In the genomic region with DNA sequence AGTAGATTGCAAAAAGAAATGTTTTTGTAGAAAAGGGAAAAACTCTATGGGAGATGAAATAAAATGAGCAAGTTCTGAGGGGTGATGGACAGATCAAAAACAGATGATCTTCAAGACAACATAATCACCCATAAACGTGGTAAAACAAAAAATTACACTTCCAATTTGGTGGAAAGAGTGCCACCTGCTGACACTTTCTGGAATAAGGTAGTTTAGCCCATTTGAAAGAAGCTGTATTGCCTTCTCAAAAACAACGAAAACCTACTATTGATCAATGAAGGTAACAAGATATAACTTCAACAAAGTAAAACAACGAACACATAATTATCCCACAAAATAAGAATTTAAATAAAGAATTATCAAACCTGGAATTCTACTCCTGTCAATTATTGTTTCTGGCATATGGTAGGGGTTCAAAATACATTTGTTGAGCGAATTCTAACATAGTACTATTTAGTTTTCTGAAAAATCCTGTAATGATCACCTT, we compare ENCODE assay signal across 8 cellular contexts. TPM values are rescaled to one million over a fixed set of nuclear protein-coding genes. Genes with fewer than 3 reads are reported as not detected.
DNase-seq lines count a peak whose midpoint lies in the region; ATAC-seq and TF ChIP-seq lines count a peak whose summit lies in the region.

No MANE protein-coding gene starts in this region.

- no peaks in the 10 kb centered on the region for H3K36me3 ChIP-seq in kidney epithelial cell (ENCODE audit: control insufficient read depth, insufficient read depth, low read length)

- H3K27me3 Mint-ChIP-seq in IgD-negative memory B cell, result no peaks in the 10 kb centered on the region

- peak overlapping the region; percentile 0 to 63 (median 47) for H3K27ac Mint-ChIP-seq in IgD-negative memory B cell

- DNase-seq in NCI-H1417 (lab: John Stamatoyannopoulos, UW) (peak; percentile 35 to 81 (median 73)), NCI-H1417 treated with DMSO at 0.1 percent for 48 hours (lab: John Stamatoyannopoulos, UW) (no peak), SK-N-DZ (ENCODE audit: low spot score) (peak; percentile 48), amniotic stem cell (lab: John Stamatoyannopoulos, UW) (peak; percentile 49), kidney epithelial cell (ENCODE audit: low read depth) (peak; percentile 23)
- DNase-seq in stimulated activated CD4-positive, alpha-beta T cell treated with anti-CD3 and anti-CD28 coated beads, TNF-alpha, amount 100 ng/mL, for 24 hours (ENCODE audit: low read depth in 3 of 3), result peak; percentile 9 to 58 (median 29)

- peaks cover 5% of the 10 kb centered on the region for H3K36me3 Mint-ChIP-seq in IgD-negative memory B cell

- H3K4me3 Mint-ChIP-seq in IgD-negative memory B cell, result peak overlapping the region; percentile 45 to 96 (median 72)

- ATAC-seq in GM19023 (IDR thresholded peaks at IDR 0.05; ENCODE audit: unreplicated experiment), result no peak

- no peak overlapping the region for H3K4me3 ChIP-seq in kidney epithelial cell (ENCODE audit: low read depth, low read length)

- peaks cover 27 to 33% (median 32%) of the 10 kb centered on the region in 3 donors for H3K4me1 Mint-ChIP-seq in IgD-negative memory B cell

- TF ChIP-seq CTCF in kidney epithelial cell (IDR thresholded peaks at IDR 0.05; ENCODE audit: insufficient read depth, low read length, poor library complexity, severe bottlenecking), result peak; percentile 66

- H3K27me3 ChIP-seq in kidney epithelial cell (ENCODE audit: control insufficient read depth, insufficient read depth, low read length), result no peaks in the 10 kb centered on the region

- no peaks in the 10 kb centered on the region for H3K9me3 Mint-ChIP-seq in IgD-negative memory B cell

RNA-seq across cellular contexts. Expression of gene COQ2, which starts 2.5 kb away (rescaled TPM):
- 9.8 TPM for polyA plus RNA-seq in IgD-negative memory B cell
- polyA plus RNA-seq in SK-N-DZ (2014; cell fraction: cytosol; rRNA removed), result 9.5 and 11.4 TPM in 2 replicates
- polyA plus RNA-seq in SK-N-DZ (2014; cell fraction: nucleus; rRNA removed), result 5.5 and 10.5 TPM in 2 replicates
- total RNA-seq in kidney epithelial cell, result 9.4 and 9.5 TPM in 2 replicates

RNA-seq across cellular contexts. Expression of gene HPSE, which starts 52.6 kb away (rescaled TPM):
- polyA plus RNA-seq in IgD-negative memory B cell, result 0.54 TPM
- polyA plus RNA-seq in SK-N-DZ (2014; cell fraction: cytosol; rRNA removed), result 0.54 TPM in 1 of 2 replicates, not detected in the other
- 0.09 TPM in 1 of 2 replicates, not detected in the other for polyA plus RNA-seq in SK-N-DZ (2014; cell fraction: nucleus; rRNA removed)
- 0.21 and 1.3 TPM in 2 replicates for total RNA-seq in kidney epithelial cell
